In genomic region chr7:100705753-100706671, GRCh38 we compare ENCODE assay signal across 8 cellular contexts. TPM values are rescaled to one million over a fixed set of nuclear protein-coding genes. Genes with fewer than 3 reads are reported as not detected.
DNase-seq lines count a peak whose midpoint lies in the region; ATAC-seq and TF ChIP-seq lines count a peak whose summit lies in the region.

Gene POP7, plus strand, starts transcription at chr7:100706121. Its CDS starts 710 bp downstream, at chr7:100706831.

- ATAC-seq in HG02885 (IDR thresholded peaks at IDR 0.05; ENCODE audit: poor library complexity, unreplicated experiment) (peak; percentile 91), T-helper 17 cell (peak; percentile 97)

- H3K36me3 Mint-ChIP-seq in T-helper 17 cell (ENCODE audit: low read depth): peaks cover 4% of the 10 kb centered on the region

- no peaks in the 10 kb centered on the region for H3K9me3 ChIP-seq in T-helper 17 cell (ENCODE audit: control insufficient read depth, low read length, poor library complexity, severe bottlenecking)
- H3K9me3 ChIP-seq in left ventricle myocardium inferior (replicated peaks): no peaks in the 10 kb centered on the region
- no peaks in the 10 kb centered on the region for H3K9me3 ChIP-seq in prostate gland

- WGBS in prostate gland: under 1% methylated on average over 86 of the region's 86 CpGs
- under 1% methylated on average over 86 of the region's 86 CpGs for WGBS in urinary bladder

- H3K4me1 Mint-ChIP-seq in T-helper 17 cell: peaks cover 11% of the 10 kb centered on the region

- H3K4me3 Mint-ChIP-seq in T-helper 17 cell: peak within 1 kb of the TSS; percentile 96

- H3K4me1 ChIP-seq in left ventricle myocardium inferior: peaks cover 30% of the 10 kb centered on the region
- peaks cover 6% of the 10 kb centered on the region for H3K4me1 ChIP-seq in prostate gland (replicated peaks)
- no peaks in the 10 kb centered on the region for H3K4me1 ChIP-seq in urinary bladder (ENCODE audit: insufficient read depth)

- DNase-seq in NCI-H1694 treated with DMSO at 0.1 percent for 48 hours (lab: John Stamatoyannopoulos, UW): peak; percentile 95
- DNase-seq in T-helper 17 cell: peak; percentile 96 to 98 (median 97)
- DNase-seq in amygdala (lab: John Stamatoyannopoulos, UW): peak; percentile 68 to 98 (median 92)
- DNase-seq in left ventricle myocardium inferior: peak; percentile 99
- DNase-seq in prostate gland (ENCODE audit: low spot score): peak; percentile 98

- TF ChIP-seq POLR2A in GM15510 (IDR thresholded peaks at IDR 0.05; ENCODE audit: borderline replicate concordance, extremely low read depth, insufficient read length): peak; percentile 91
- TF ChIP-seq POLR2A in prostate gland (IDR thresholded peaks at IDR 0.05): peak; percentile 68

- peak within 1 kb of the TSS; percentile 83 for H3K4me3 ChIP-seq in left ventricle myocardium inferior
- H3K4me3 ChIP-seq in prostate gland: peak within 1 kb of the TSS; percentile 75 to 84
- H3K4me3 ChIP-seq in urinary bladder (ENCODE audit: low read depth, low read length): peak within 1 kb of the TSS; percentile 62

- H3K27me3 Mint-ChIP-seq in T-helper 17 cell: no peaks in the 10 kb centered on the region

- TF ChIP-seq CTCF in left ventricle myocardium inferior (IDR thresholded peaks at IDR 0.05; ENCODE audit: borderline replicate concordance) (no peak), prostate gland (IDR thresholded peaks at IDR 0.05) (no peak)

- H3K27ac Mint-ChIP-seq in T-helper 17 cell: peak within 1 kb of the TSS; percentile 95

- peaks cover 12% of the 10 kb centered on the region for H3K36me3 ChIP-seq in left ventricle myocardium inferior
- H3K36me3 ChIP-seq in prostate gland: no peaks in the 10 kb centered on the region
- H3K36me3 ChIP-seq in urinary bladder (ENCODE audit: insufficient read depth): no peaks in the 10 kb centered on the region

- H3K27me3 ChIP-seq in left ventricle myocardium inferior (ENCODE audit: low read depth): no peaks in the 10 kb centered on the region
- H3K27me3 ChIP-seq in prostate gland (replicated peaks; ENCODE audit: insufficient read depth): no peaks in the 10 kb centered on the region

- H3K27ac ChIP-seq in left ventricle myocardium inferior (replicated peaks) (peak within 1 kb of the TSS; percentile 97), prostate gland (peak within 1 kb of the TSS; percentile 94 to 96), urinary bladder (ENCODE audit: low read depth) (peak within 1 kb of the TSS; percentile 82)

- intact Hi-C loops in left ventricle myocardium inferior (cut with micrococcal nuclease) (no loop called here), prostate gland (cut with DNase I) (loop anchor here (2.0 to 5.0 kb wide), 2 partner anchors 121 to 147 kb away; partner anchors contain the start of genes EPHB4 and SLC12A9)

RNA-seq across cellular contexts. Expression of gene POP7, which starts in this region (rescaled TPM):
- total RNA-seq in T-helper 17 cell (10 to 100 TPM; 10.1 to 12.4 TPM), left ventricle myocardium inferior (30.6 TPM), prostate gland (10 to 100 TPM; 41.4 to 45.2 TPM), urinary bladder (18.6 TPM)
- polyA plus RNA-seq in urinary bladder: 39.1 TPM

Comparison
In these comparisons a context has a peak if more than half of its experiments do, and no peak if none do; other contexts are left out.
1. Peak in every context shown above with its lines: DNase-seq, ATAC-seq, H3K4me3 ChIP-seq and H3K27ac ChIP-seq.